Comparison of ENCODE assay signal across 8 cellular contexts in the genomic region with DNA sequence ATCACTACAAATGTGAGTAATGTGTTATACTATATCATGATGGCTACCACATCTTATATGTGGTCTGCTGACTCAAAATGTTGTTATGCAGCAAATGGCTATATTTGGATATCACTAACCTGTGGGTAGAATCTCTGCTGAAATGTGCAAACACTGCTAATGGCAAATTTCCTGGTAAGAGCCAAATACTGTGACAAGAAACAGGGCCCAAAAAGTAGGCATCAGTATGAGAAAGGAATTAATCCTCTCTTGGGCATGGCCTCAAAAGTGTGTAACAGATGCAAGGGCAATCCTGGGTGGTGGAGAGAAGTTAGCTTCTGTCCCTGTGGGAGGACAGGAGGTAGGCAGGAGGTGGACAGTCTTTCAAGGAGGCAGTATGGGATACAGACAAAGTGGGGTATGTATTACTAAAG. TPM values are rescaled to one million over a fixed set of nuclear protein-coding genes. Genes with fewer than 3 reads are reported as not detected.
DNase-seq lines count a peak whose midpoint lies in the region; ATAC-seq and TF ChIP-seq lines count a peak whose summit lies in the region.

No MANE protein-coding gene starts in this region.

- DNase-seq in GM12865 (ENCODE audit: low read depth) (peak; percentile 63), LoVo (ENCODE audit: low spot score) (peak; percentile 14), fibroblast of the conjunctiva (ENCODE audit: low read depth) (peak; percentile 17), H7 (no peak), HuH-7 (ENCODE audit: low spot score) (no peak)
- DNase-seq in NK-92 treated with Interleukin-12 subunit alpha and Interleukin-12 subunit beta, amount 100 ng/mL, for 24 hours (lab: John Stamatoyannopoulos, UW): no peak

- no peak for TF ChIP-seq POLR2A in gastroesophageal sphincter (IDR thresholded peaks at IDR 0.05)

- no peak for TF ChIP-seq CTCF in GM12865 (IDR thresholded peaks at IDR 0.05; ENCODE audit: insufficient read depth, low read depth, low read length, missing control alignments)
- no peak for TF ChIP-seq CTCF in gastroesophageal sphincter (IDR thresholded peaks at IDR 0.05)

- H3K27me3 ChIP-seq in gastroesophageal sphincter (no peaks in the 10 kb centered on the region), H7 (ENCODE audit: control insufficient read depth, insufficient read depth, low read length) (no peaks in the 10 kb centered on the region)

- no peak overlapping the region for H3K27ac ChIP-seq in gastroesophageal sphincter

- no peaks in the 10 kb centered on the region for H3K9me3 ChIP-seq in gastroesophageal sphincter

- peaks cover 0 to 2% of the 10 kb centered on the region in 2 donors for H3K36me3 ChIP-seq in gastroesophageal sphincter
- no peaks in the 10 kb centered on the region; the same call in 1 of the 2 replicates for H3K36me3 ChIP-seq in H7 (replicated peaks; ENCODE audit: control insufficient read depth, insufficient read depth, low read length)

- H3K4me3 ChIP-seq in GM12865 (ENCODE audit: low read depth, low read length): no peak overlapping the region
- H3K4me3 ChIP-seq in gastroesophageal sphincter: no peak overlapping the region
- no peak overlapping the region for H3K4me3 ChIP-seq in H7 (ENCODE audit: insufficient read depth, low read depth, low read length)

- TF ChIP-seq EP300 in gastroesophageal sphincter (IDR thresholded peaks at IDR 0.05): no peak

- H3K4me1 ChIP-seq in gastroesophageal sphincter: peaks cover 0 to 56% (median 8%) of the 10 kb centered on the region in 3 donors

- ATAC-seq in GM21723 (IDR thresholded peaks at IDR 0.05; ENCODE audit: unreplicated experiment): peak; percentile 64
- ATAC-seq in gastroesophageal sphincter: no peak

RNA-seq across cellular contexts. Expression of a gene that starts 13.3 kb away (rescaled TPM):
- 10 to 100 TPM; 37.1 to 64.4 (median 49.3) TPM for total RNA-seq in gastroesophageal sphincter
- total RNA-seq in H7 (2014; rRNA removed; shearing (Covaris generic)): 37.0 and 43.7 TPM in 2 replicates

RNA-seq across cellular contexts. Expression of a gene that starts 26.8 kb away (rescaled TPM):
- 100 to 1,000 TPM; 116 to 191 (median 146) TPM for total RNA-seq in gastroesophageal sphincter
- total RNA-seq in H7 (2014; rRNA removed; shearing (Covaris generic)): 334 and 437 TPM in 2 replicates

Comparison
In these comparisons a context has a peak if more than half of its experiments do, and no peak if none do; other contexts are left out.
1. DNase-seq: peak in GM12865 (single experiment), LoVo (single experiment) and fibroblast of the conjunctiva (single experiment); none in NK-92 treated with Interleukin-12 subunit alpha and Interleukin-12 subunit beta, amount 100 ng/mL, for 24 hours (single experiment), H7 (single experiment) and HuH-7 (single experiment).